ENCODE assay signal across 9 cellular contexts in genomic region chr19:47239152-47239551, GRCh38. TPM values are rescaled to one million over a fixed set of nuclear protein-coding genes. Genes with fewer than 3 reads are reported as not detected.
DNase-seq lines count a peak whose midpoint lies in the region; ATAC-seq and TF ChIP-seq lines count a peak whose summit lies in the region.
"Had no signal": no experiment of that assay in that cellular context is flagged by ENCODE, and none has a peak within 500 bp of the region (broad histone marks: within the 10 kb centered on the region; RNA-seq: fewer than 3 reads in every experiment).

No MANE protein-coding gene starts in this region.

- ATAC-seq in GM18861 (IDR thresholded peaks at IDR 0.05; ENCODE audit: unreplicated experiment) (no peak), foreskin keratinocyte (no peak), omental fat pad (ENCODE audit: low FRiP score) (no peak)

- peaks cover 3% of the 10 kb centered on the region for H3K27me3 Mint-ChIP-seq in mesothelial cell of epicardium (ENCODE audit: low read depth)

- H3K27me3 ChIP-seq in left ventricle myocardium inferior (ENCODE audit: low read depth), result peaks cover 22% of the 10 kb centered on the region
- no peaks in the 10 kb centered on the region for H3K27me3 ChIP-seq in right atrium auricular region
- no peaks in the 10 kb centered on the region for H3K27me3 ChIP-seq in vagina
- no peaks in the 10 kb centered on the region for H3K27me3 ChIP-seq in foreskin keratinocyte

- TF ChIP-seq POLR2A in vagina (IDR thresholded peaks at IDR 0.05), result no peak

- no peaks in the 10 kb centered on the region for H3K9me3 ChIP-seq in left ventricle myocardium inferior (replicated peaks)
- no peaks in the 10 kb centered on the region for H3K9me3 ChIP-seq in right atrium auricular region
- H3K9me3 ChIP-seq in vagina, result no peaks in the 10 kb centered on the region
- H3K9me3 ChIP-seq: HAP-1 had no signal

- TF ChIP-seq CTCF in left ventricle myocardium inferior (IDR thresholded peaks at IDR 0.05; ENCODE audit: borderline replicate concordance) (no peak), right atrium auricular region (IDR thresholded peaks at IDR 0.05) (no peak), astrocyte of the cerebellum (IDR thresholded peaks at IDR 0.05; ENCODE audit: low read depth, low read length, missing control alignments) (no peak), mesothelial cell of epicardium (IDR thresholded peaks at IDR 0.05; ENCODE audit: unreplicated experiment) (no peak), vagina (IDR thresholded peaks at IDR 0.05) (no peak), foreskin keratinocyte (conservative IDR thresholded peaks at IDR 0.05) (no peak), omental fat pad (IDR thresholded peaks at IDR 0.05) (no peak)

- H3K36me3 Mint-ChIP-seq in mesothelial cell of epicardium, result no peaks in the 10 kb centered on the region

- intact Hi-C loops in left ventricle myocardium inferior (cut with micrococcal nuclease) (no loop called here), vagina (cut with DNase I) (no loop called here)

- H3K9me3 Mint-ChIP-seq in mesothelial cell of epicardium, result no peaks in the 10 kb centered on the region

- H3K4me3 Mint-ChIP-seq in mesothelial cell of epicardium, result peak overlapping the region; percentile 67

- H3K4me1 ChIP-seq in left ventricle myocardium inferior (peaks cover 42% of the 10 kb centered on the region), right atrium auricular region (peaks cover 0 to 40% of the 10 kb centered on the region in 2 donors), vagina (peaks cover 40% of the 10 kb centered on the region), foreskin keratinocyte (no peaks in the 10 kb centered on the region)

- H3K4me1 Mint-ChIP-seq in mesothelial cell of epicardium, result peaks cover 16% of the 10 kb centered on the region

- H3K27ac Mint-ChIP-seq in mesothelial cell of epicardium, result peak overlapping the region; percentile 59

- H3K27ac ChIP-seq in left ventricle myocardium inferior (replicated peaks), result no peak overlapping the region
- no peak overlapping the region for H3K27ac ChIP-seq in right atrium auricular region
- H3K27ac ChIP-seq in vagina, result no peak overlapping the region
- H3K27ac ChIP-seq in foreskin keratinocyte, result no peak overlapping the region

- H3K4me3 ChIP-seq in left ventricle myocardium inferior (peak overlapping the region; percentile 64), right atrium auricular region (peak overlapping the region in 1 of 2 donors; percentile 47), astrocyte of the cerebellum (ENCODE audit: low read depth, low read length) (peak overlapping the region; percentile 25), vagina (peak overlapping the region; percentile 24 to 30)
- H3K4me3 ChIP-seq: HAP-1 had no signal

- in situ Hi-C loops in astrocyte of the cerebellum (cut with HindIII; ENCODE audit: low sequenced_read_pairs), result no loop called here

- DNase-seq in left ventricle myocardium inferior (no peak), right atrium auricular region (ENCODE audit: low spot score) (no peak), astrocyte of the cerebellum (ENCODE audit: low read depth) (no peak), mesothelial cell of epicardium (ENCODE audit: low spot score in 2 of 2, unreplicated experiment in 2 of 2) (no peak), vagina (ENCODE audit: extremely low spot score in 2 of 2) (no peak), foreskin keratinocyte (no peak), omental fat pad (ENCODE audit: low spot score) (no peak)

- H3K36me3 ChIP-seq in left ventricle myocardium inferior (no peaks in the 10 kb centered on the region), right atrium auricular region (no peaks in the 10 kb centered on the region), vagina (no peaks in the 10 kb centered on the region)
- H3K36me3 ChIP-seq: HAP-1 had no signal

RNA-seq across cellular contexts. Expression of gene BBC3, which starts 8.2 kb away (rescaled TPM):
- 3.9 TPM for total RNA-seq in left ventricle myocardium inferior
- total RNA-seq in right atrium auricular region, result 1 to 10 TPM; 2.5 to 2.9 TPM
- total RNA-seq in mesothelial cell of epicardium, result 19.1 to 19.6 TPM (median 19.5 TPM) in 3 replicates
- 4.7 TPM for total RNA-seq in vagina
- 3.9 and 4.3 TPM in 2 replicates for total RNA-seq in foreskin keratinocyte
- polyA plus RNA-seq in foreskin keratinocyte, result 4.7 and 5.5 TPM in 2 replicates
- total RNA-seq in omental fat pad, result 1 to 10 TPM; 1.0 to 9.1 (median 1.8) TPM

RNA-seq across cellular contexts. Expression of gene CCDC9, which starts 17.2 kb away (rescaled TPM):
- 21.6 TPM for total RNA-seq in left ventricle myocardium inferior
- 10 to 100 TPM in 1 of 2 donors, 1 to 10 TPM in 1; 9.2 to 11.9 TPM for total RNA-seq in right atrium auricular region
- total RNA-seq in mesothelial cell of epicardium, result 45.6 to 49.2 TPM (median 46.8 TPM) in 3 replicates
- total RNA-seq in vagina, result 19.2 TPM
- total RNA-seq in foreskin keratinocyte, result 8.2 and 11.3 TPM in 2 replicates
- 13.9 and 15.3 TPM in 2 replicates for polyA plus RNA-seq in foreskin keratinocyte
- total RNA-seq in omental fat pad, result 10 to 100 TPM in 2 of 4 donors, 1 to 10 TPM in 2; 8.2 to 16.7 (median 12.5) TPM

RNA-seq across cellular contexts. Expression of gene INAFM1, which starts 35.5 kb away (rescaled TPM):
- 12.2 TPM for total RNA-seq in left ventricle myocardium inferior
- total RNA-seq in right atrium auricular region, result 1 to 10 TPM; 1.9 to 7.0 TPM
- total RNA-seq in mesothelial cell of epicardium, result 24.4 to 25.1 TPM (median 24.6 TPM) in 3 replicates
- 18.9 TPM for total RNA-seq in vagina
- 2.2 and 3.2 TPM in 2 replicates for total RNA-seq in foreskin keratinocyte
- 5.5 and 7.9 TPM in 2 replicates for polyA plus RNA-seq in foreskin keratinocyte
- total RNA-seq in omental fat pad, result 1 to 10 TPM; 3.3 to 8.2 (median 5.7) TPM
